ENCODE assay signal across 21 cellular contexts in the genomic region with DNA sequence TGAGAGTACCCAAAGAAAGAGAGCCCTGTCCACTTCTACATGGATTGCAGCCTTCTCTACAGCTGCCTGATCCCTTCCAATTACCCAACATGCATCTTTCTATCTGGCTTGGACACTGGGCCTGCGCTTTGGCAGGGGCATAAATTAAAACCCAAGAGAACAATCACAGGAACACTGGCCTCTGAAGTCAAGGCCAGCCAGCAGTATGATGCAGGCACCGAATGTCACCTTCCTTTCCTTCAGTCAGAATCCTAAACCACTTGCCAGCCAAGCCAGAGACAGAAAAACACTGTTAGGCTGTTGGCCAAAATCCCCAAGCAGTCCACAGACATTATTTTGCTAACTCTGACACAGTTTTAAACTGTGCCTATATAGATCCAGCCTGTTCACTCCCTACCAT.
A peak's percentile ranks its signal among the peaks of the same experiment; 100 is the strongest.
DNase-seq lines count a peak whose midpoint lies in the region; ATAC-seq, FAIRE-seq and TF ChIP-seq lines count a peak whose summit lies in the region.
"Had no signal": no experiment of that assay in that cellular context is flagged by ENCODE, and none has a peak within 500 bp of the region (broad histone marks: within the 10 kb centered on the region; RNA-seq: fewer than 3 reads in every experiment).

No MANE protein-coding gene starts in this region.

- intact Hi-C loops in HepG2 (cut with micrococcal nuclease; ENCODE audit: unreplicated experiment) = no loop called here
- intact Hi-C loops in heart left ventricle (cut with DNase I) = loop anchor here in 4 of 10 donors (2.0 to 10.0 kb wide), 3 partner anchors 61 to 108 kb away; no protein-coding TSS in a partner anchor
- intact Hi-C loops in aorta (cut with DNase I) = no loop called here
- intact Hi-C loops in activated CD8-positive, alpha-beta T cell treated with anti-CD3 and anti-CD28 coated beads for 36 hours (cut with micrococcal nuclease) = no loop called here

- POLR2A ChIA-PET in HepG2 (lab: Yijun Ruan, JAX) = no interaction called here
- POLR2A ChIA-PET in activated CD8-positive, alpha-beta T cell treated with anti-CD3 and anti-CD28 coated beads for 36 hours (lab: Charles Lee) = no interaction called here

- no peak for DNase-seq in HepG2 (ENCODE audit: low spot score)
- DNase-seq in heart left ventricle = peak; percentile 37 to 63 (median 55)
- no peak for DNase-seq in osteoblast (ENCODE audit: insufficient read length, low spot score, missing footprints)
- DNase-seq in aorta = peak in 1 of 2 donors; percentile 46
- no peak for DNase-seq in SHP77 (lab: John Stamatoyannopoulos, UW)
- DNase-seq in COR-L47 (lab: John Stamatoyannopoulos, UW) = no peak
- no peak for DNase-seq in activated CD8-positive, alpha-beta T cell treated with anti-CD3 and anti-CD28 coated beads for 36 hours
- DNase-seq: activated naive CD4-positive, alpha-beta T cell treated with Interleukin-2 at 50 U/mL for 16 hours; effector memory CD4-positive, alpha-beta T cell; foreskin melanocyte; GF-D8; Karpas-422; NCI-H1436 treated with DMSO at 0.1 percent for 48 hours; NCI-H524; Peyer's patch; retina; T-cell; trophoblast cell had no signal

- TF ChIP-seq POLR2A in HepG2 (IDR thresholded peaks at IDR 0.05; ENCODE audit: insufficient read depth in 1 of 2, low read depth in 2 of 2, low read length in 2 of 2) (no peak), heart left ventricle (IDR thresholded peaks at IDR 0.05) (no peak)

- no TSS peak for BruUV-seq in HepG2 (replicated peaks; lab: Mats Ljungman, UMichigan)

- H3K4me1 ChIP-seq in liver (ENCODE audit: control insufficient read depth in 4 of 4, insufficient read depth in 4 of 4, low read length in 3 of 4) = peaks cover 0 to 1% (median 0%) of the 10 kb centered on the region in 4 donors
- no peaks in the 10 kb centered on the region for H3K4me1 ChIP-seq in HepG2 (ENCODE audit: insufficient read depth, low read length)
- peaks cover 0 to 39% (median 21%) of the 10 kb centered on the region in 12 donors for H3K4me1 ChIP-seq in heart left ventricle
- peaks cover 18% of the 10 kb centered on the region for H3K4me1 ChIP-seq in osteoblast (ENCODE audit: insufficient read depth, low read length)
- H3K4me1 ChIP-seq in aorta (ENCODE audit: control insufficient read depth in 1 of 2, insufficient read depth in 2 of 2, low read length in 2 of 2) = peaks cover 0 to 4% of the 10 kb centered on the region in 2 donors

- H3K27ac Mint-ChIP-seq in activated CD8-positive, alpha-beta T cell treated with anti-CD3 and anti-CD28 coated beads for 36 hours = no peak overlapping the region
- H3K27ac Mint-ChIP-seq: T-cell had no signal

- H3K4me3 Mint-ChIP-seq in activated CD8-positive, alpha-beta T cell treated with anti-CD3 and anti-CD28 coated beads for 36 hours = no peak overlapping the region
- H3K4me3 Mint-ChIP-seq: T-cell had no signal

- TF ChIP-seq CTCF in liver (IDR thresholded peaks at IDR 0.05; ENCODE audit: low read depth, low read length, missing input control) (no peak), HepG2 (CRISPR knock-in tag; IDR thresholded peaks at IDR 0.05) (no peak), heart left ventricle (IDR thresholded peaks at IDR 0.05) (no peak), osteoblast (IDR thresholded peaks at IDR 0.05; ENCODE audit: extremely low read depth, low read depth, low read length) (no peak)
- no peak for TF ChIP-seq CTCF in activated CD8-positive, alpha-beta T cell treated with anti-CD3 and anti-CD28 coated beads for 36 hours (IDR thresholded peaks at IDR 0.05)

- H2AFZ ChIP-seq in HepG2 (ENCODE audit: low read length) = no peak overlapping the region
- H2AFZ ChIP-seq in osteoblast (ENCODE audit: low read length) = peak overlapping the region; percentile 43

- H3K79me2 ChIP-seq in HepG2 (ENCODE audit: insufficient read depth, low read length) (no peaks in the 10 kb centered on the region), osteoblast (ENCODE audit: insufficient read depth, low read length) (no peaks in the 10 kb centered on the region)

- H4K20me1 ChIP-seq in HepG2 (ENCODE audit: insufficient read depth, low read length) = no peaks in the 10 kb centered on the region
- H4K20me1 ChIP-seq in osteoblast (ENCODE audit: insufficient read depth, low read length) = no peaks in the 10 kb centered on the region

- no peaks in the 10 kb centered on the region for H3K27me3 Mint-ChIP-seq in activated CD8-positive, alpha-beta T cell treated with anti-CD3 and anti-CD28 coated beads for 36 hours
- H3K27me3 Mint-ChIP-seq: T-cell had no signal

- H3K27ac ChIP-seq in liver (ENCODE audit: low read depth in 1 of 2, low read length in 2 of 2) (no peak overlapping the region), HepG2 (ENCODE audit: extremely low read length, insufficient read depth, low read length) (no peak overlapping the region), heart left ventricle (peak overlapping the region in 10 of 12 donors; percentile 40 to 76 (median 58)), osteoblast (ENCODE audit: low read depth, low read length) (no peak overlapping the region), aorta (ENCODE audit: low read depth in 1 of 2, low read length in 2 of 2) (peak overlapping the region in 1 of 2 donors; percentile 68)
- H3K27ac ChIP-seq: cardiac muscle cell, Peyer's patch had no signal

- FAIRE-seq in HepG2 (lab: Jason Lieb, UNC) = no peak

- no peak overlapping the region for H3K4me3 ChIP-seq in liver (ENCODE audit: low read depth in 1 of 3, low read length in 3 of 3)
- no peak overlapping the region for H3K4me3 ChIP-seq in HepG2 (replicated peaks in 1 of 3; ENCODE audit: insufficient read depth in 1 of 3, low read depth in 2 of 3, low read length in 3 of 3)
- H3K4me3 ChIP-seq in heart left ventricle = no peak overlapping the region
- no peak overlapping the region for H3K4me3 ChIP-seq in osteoblast (ENCODE audit: insufficient read depth, low read length)
- no peak overlapping the region for H3K4me3 ChIP-seq in aorta (ENCODE audit: low read length in 2 of 2)
- H3K4me3 ChIP-seq: cardiac muscle cell, Peyer's patch had no signal

- H3K9me3 ChIP-seq in liver (ENCODE audit: control insufficient read depth in 4 of 4, low read length in 3 of 4) = no peaks in the 10 kb centered on the region
- no peaks in the 10 kb centered on the region for H3K9me3 ChIP-seq in HepG2 (ENCODE audit: low read length)
- peaks cover 0 to 5% (median 0%) of the 10 kb centered on the region in 12 donors for H3K9me3 ChIP-seq in heart left ventricle
- no peaks in the 10 kb centered on the region for H3K9me3 ChIP-seq in osteoblast (ENCODE audit: low read depth, low read length)
- no peaks in the 10 kb centered on the region for H3K9me3 ChIP-seq in aorta (ENCODE audit: control insufficient read depth, low read length)
- H3K9me3 ChIP-seq: Peyer's patch had no signal

- TF ChIP-seq EP300 in HepG2 (IDR thresholded peaks at IDR 0.05; ENCODE audit: low read depth in 2 of 2, low read length in 2 of 2) (no peak), HepG2 (CRISPR knock-in tag; IDR thresholded peaks at IDR 0.05; ENCODE audit: borderline replicate concordance) (no peak)

- H3K36me3 Mint-ChIP-seq in activated CD8-positive, alpha-beta T cell treated with anti-CD3 and anti-CD28 coated beads for 36 hours (ENCODE audit: low read depth) = peaks cover 7% of the 10 kb centered on the region
- H3K36me3 Mint-ChIP-seq: T-cell had no signal

- H3K36me3 ChIP-seq in liver (ENCODE audit: control insufficient read depth in 4 of 4, insufficient read depth in 3 of 4, low read depth in 1 of 4, low read length in 3 of 4) (no peaks in the 10 kb centered on the region), HepG2 (replicated peaks in 1 of 2; ENCODE audit: control insufficient read depth in 1 of 2, insufficient read depth in 2 of 2, low read length in 2 of 2) (no peaks in the 10 kb centered on the region), heart left ventricle (no peaks in the 10 kb centered on the region), osteoblast (ENCODE audit: insufficient read depth, low read length) (no peaks in the 10 kb centered on the region), aorta (ENCODE audit: control insufficient read depth in 1 of 2, insufficient read depth in 2 of 2, low read length in 1 of 2) (no peaks in the 10 kb centered on the region)
- H3K36me3 ChIP-seq: cardiac muscle cell, Peyer's patch had no signal

- CTCF ChIA-PET in HepG2 (lab: Yijun Ruan, JAX; ENCODE audit: low intra/inter-chr PET ratio, low total read pairs) = no interaction called here
- CTCF ChIA-PET in activated CD8-positive, alpha-beta T cell treated with anti-CD3 and anti-CD28 coated beads for 36 hours (lab: Charles Lee) = no interaction called here

- in situ Hi-C loops in HepG2 (cut with HindIII; ENCODE audit: extremely low pct_ligation_motif_present, low pct_unique_long_range_greater_than_20kb) = no loop called here

- ATAC-seq in HepG2 = no peak
- ATAC-seq in heart left ventricle = peak; percentile 84 to 97 (median 91)
- ATAC-seq in aorta (ENCODE audit: low FRiP score) = peak; percentile 85
- no peak for ATAC-seq in activated CD8-positive, alpha-beta T cell treated with anti-CD3 and anti-CD28 coated beads for 36 hours
- ATAC-seq: activated CD4-positive, CD25-positive, alpha-beta regulatory T cell treated with anti-CD3 and anti-CD28 coated beads, Interleukin-2, amount 50 U/mL, for 24 hours; T-cell had no signal

- peaks cover 11% of the 10 kb centered on the region for H3K9me3 Mint-ChIP-seq in activated CD8-positive, alpha-beta T cell treated with anti-CD3 and anti-CD28 coated beads for 36 hours

- H3K27me3 ChIP-seq in liver (ENCODE audit: control insufficient read depth in 4 of 4, insufficient read depth in 4 of 4, low read length in 3 of 4) (no peaks in the 10 kb centered on the region), HepG2 (ENCODE audit: control insufficient read depth in 1 of 2, insufficient read depth in 2 of 2, low read length in 2 of 2) (no peaks in the 10 kb centered on the region), heart left ventricle (no peaks in the 10 kb centered on the region), osteoblast (ENCODE audit: insufficient read depth, low read length) (no peaks in the 10 kb centered on the region), aorta (ENCODE audit: control insufficient read depth in 1 of 2, insufficient read depth in 2 of 2, low read length in 1 of 2) (no peaks in the 10 kb centered on the region)
- H3K27me3 ChIP-seq: cardiac muscle cell, Peyer's patch had no signal

- peaks cover 41% of the 10 kb centered on the region for H3K4me1 Mint-ChIP-seq in activated CD8-positive, alpha-beta T cell treated with anti-CD3 and anti-CD28 coated beads for 36 hours (ENCODE audit: low read depth)

- WGBS in liver = 45% methylated on average over 2 of the region's 2 CpGs
- WGBS in HepG2 (ENCODE audit: low lambda C conversion rate) = 10% methylated on average over 2 of the region's 2 CpGs
- WGBS in heart left ventricle, 4 donors = 8 to 44% (median 13%) methylated on average over 2 of the region's 2 CpGs
- 2 to 6% methylated on average over 2 of the region's 2 CpGs for WGBS in aorta, 2 donors

- H3K9ac ChIP-seq in liver (ENCODE audit: low read depth in 1 of 2, low read length in 2 of 2) (no peak overlapping the region), HepG2 (ENCODE audit: insufficient read depth, low read depth, low read length) (no peak overlapping the region)

- peak in 1 of 2 donors; percentile 33 for TF ChIP-seq RAD21 in liver (IDR thresholded peaks at IDR 0.05)
- TF ChIP-seq RAD21 in HepG2 (CRISPR knock-in tag; IDR thresholded peaks at IDR 0.05) = no peak

- H3K4me2 ChIP-seq in HepG2 (ENCODE audit: low read depth, low read length) (no peak overlapping the region), osteoblast (ENCODE audit: insufficient read depth, low read length) (no peak overlapping the region)

Comparison
In these comparisons a context has a peak if more than half of its experiments do, and no peak if none do; other contexts are left out.
1. H3K27ac ChIP-seq: peak in heart left ventricle (10 of 12); none in liver (0 of 2), HepG2 (single experiment) and osteoblast (single experiment).
2. ATAC-seq: peak in heart left ventricle (4 of 4) and aorta (single experiment); none in HepG2 (single experiment) and activated CD8-positive, alpha-beta T cell treated with anti-CD3 and anti-CD28 coated beads for 36 hours (single experiment).
3. DNase-seq: peak in heart left ventricle (5 of 5); none in HepG2 (single experiment), osteoblast (single experiment), SHP77 (0 of 2), COR-L47 (single experiment) and activated CD8-positive, alpha-beta T cell treated with anti-CD3 and anti-CD28 coated beads for 36 hours (single experiment).